In the genomic region with DNA sequence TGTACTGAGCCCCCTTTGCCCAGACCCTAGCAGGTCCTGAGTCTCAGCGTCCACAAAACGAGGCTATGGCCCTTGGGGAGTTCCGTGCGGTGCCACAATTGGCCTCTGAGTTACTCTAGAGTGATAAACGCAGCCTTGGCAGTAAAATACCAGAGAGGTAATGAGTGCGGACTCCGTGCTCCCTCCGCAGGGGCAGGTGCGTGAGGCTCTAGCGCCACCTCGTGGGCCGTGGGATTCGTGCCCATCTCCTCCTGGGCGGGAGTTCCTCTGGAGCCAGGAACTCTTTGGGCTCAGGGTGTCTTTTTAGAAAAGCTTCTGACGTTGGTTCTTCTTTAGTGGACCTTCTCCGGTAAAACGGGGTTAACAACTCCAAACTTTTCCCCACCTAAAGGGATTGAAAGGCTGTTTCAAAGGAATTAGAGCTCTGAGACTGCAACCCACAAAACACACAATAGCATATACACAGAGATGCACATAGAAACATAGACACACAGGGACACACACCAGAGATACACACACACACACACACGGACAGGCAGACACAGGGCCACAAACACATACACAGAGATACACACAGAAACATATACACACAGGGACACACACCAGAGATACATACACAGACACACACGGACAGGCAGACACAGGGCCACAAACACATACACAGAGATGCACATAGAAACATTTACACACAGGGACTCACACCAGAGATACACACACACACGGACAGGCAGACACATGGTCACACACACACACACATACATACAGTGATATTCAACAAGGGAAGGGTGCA, we compare ENCODE assay signal across 8 cellular contexts.
A peak's percentile ranks its signal among the peaks of the same experiment; 100 is the strongest.
DNase-seq lines count a peak whose midpoint lies in the region; ATAC-seq and TF ChIP-seq lines count a peak whose summit lies in the region.

No MANE protein-coding gene starts in this region.

- POLR2A ChIA-PET in BJ (lab: Charles Lee) = no interaction called here

- ATAC-seq in GM21515 (IDR thresholded peaks at IDR 0.05; ENCODE audit: unreplicated experiment) (peak; percentile 76), HG03469 (IDR thresholded peaks at IDR 0.05; ENCODE audit: unreplicated experiment) (no peak)

- H3K27ac ChIP-seq in adrenal gland (no peak overlapping the region), left ventricle myocardium inferior (replicated peaks) (no peak overlapping the region)

- H3K4me1 ChIP-seq in adrenal gland (replicated peaks in 1 of 2) (no peaks in the 10 kb centered on the region), left ventricle myocardium inferior (peaks cover 11% of the 10 kb centered on the region)

- H3K36me3 ChIP-seq in BJ (ENCODE audit: control insufficient read depth, insufficient read depth, low read length) (no peaks in the 10 kb centered on the region), adrenal gland (replicated peaks in 1 of 2) (no peaks in the 10 kb centered on the region), left ventricle myocardium inferior (no peaks in the 10 kb centered on the region)

- WGBS in adrenal gland, 4 donors = 7 to 10% (median 7%) methylated on average over 9 to 20 of the region's 20 CpGs

- TF ChIP-seq CTCF in BJ (IDR thresholded peaks at IDR 0.05; ENCODE audit: insufficient read depth, low read depth, low read length) (peak; percentile 99), adrenal gland (IDR thresholded peaks at IDR 0.05) (peak; percentile 89 to 98 (median 95)), left ventricle myocardium inferior (IDR thresholded peaks at IDR 0.05; ENCODE audit: borderline replicate concordance) (peak; percentile 96), retinal pigment epithelial cell (conservative IDR thresholded peaks at IDR 0.05; ENCODE audit: low read depth, low read length) (peak; percentile 99)

- no peaks in the 10 kb centered on the region for H3K9me3 ChIP-seq in adrenal gland (replicated peaks in 1 of 3)
- H3K9me3 ChIP-seq in left ventricle myocardium inferior (replicated peaks) = no peaks in the 10 kb centered on the region

- DNase-seq in BJ (ENCODE audit: low read depth) (no peak), NCI-H1092 treated with DMSO at 0.1 percent for 48 hours (lab: John Stamatoyannopoulos, UW) (peak; percentile 78), T follicular helper cell (ENCODE audit: low read depth) (peak; percentile 56), adrenal gland (peak; percentile 72 to 88 (median 84)), left ventricle myocardium inferior (peak; percentile 76), retinal pigment epithelial cell (ENCODE audit: low read depth) (no peak)

- H3K27me3 ChIP-seq in BJ (ENCODE audit: control insufficient read depth, insufficient read depth, low read length) (no peaks in the 10 kb centered on the region), adrenal gland (no peaks in the 10 kb centered on the region), left ventricle myocardium inferior (ENCODE audit: low read depth) (peaks cover 23% of the 10 kb centered on the region)

- H3K4me3 ChIP-seq in BJ (ENCODE audit: low read depth, low read length) = no peak overlapping the region
- no peak overlapping the region for H3K4me3 ChIP-seq in adrenal gland
- H3K4me3 ChIP-seq in left ventricle myocardium inferior = no peak overlapping the region
- H3K4me3 ChIP-seq in retinal pigment epithelial cell (ENCODE audit: low read length) = no peak overlapping the region

- no peak for TF ChIP-seq POLR2A in adrenal gland (IDR thresholded peaks at IDR 0.05)

- intact Hi-C loops in adrenal gland (cut with DNase I) (loop anchor here (2.0 to 10.0 kb wide), 4 partner anchors 139 to 641 kb away; no protein-coding TSS in a partner anchor), left ventricle myocardium inferior (cut with micrococcal nuclease) (loop anchor here (5.0 kb wide), 1 partner anchor 194 kb away; no protein-coding TSS in a partner anchor)

- CTCF ChIA-PET in BJ (lab: Yijun Ruan, JAX) = interaction anchor here (0.7 to 9.2 kb wide), 47 partner anchors 9 to 1418 kb away, joined by 3 to 263 read pairs (median 4); partner anchors contain the start of gene KCNJ6

Comparison
In these comparisons a context has a peak if more than half of its experiments do, and no peak if none do; other contexts are left out.
1. DNase-seq: peak in NCI-H1092 treated with DMSO at 0.1 percent for 48 hours (single experiment), T follicular helper cell (single experiment), adrenal gland (7 of 7) and left ventricle myocardium inferior (single experiment); none in BJ (single experiment) and retinal pigment epithelial cell (single experiment).
2. Peak in every context shown above with its lines, with median percentiles within 50 percentile points of each other: CTCF ChIP-seq.